1 cellular context compared by ENCODE assay signal in the genomic region with DNA sequence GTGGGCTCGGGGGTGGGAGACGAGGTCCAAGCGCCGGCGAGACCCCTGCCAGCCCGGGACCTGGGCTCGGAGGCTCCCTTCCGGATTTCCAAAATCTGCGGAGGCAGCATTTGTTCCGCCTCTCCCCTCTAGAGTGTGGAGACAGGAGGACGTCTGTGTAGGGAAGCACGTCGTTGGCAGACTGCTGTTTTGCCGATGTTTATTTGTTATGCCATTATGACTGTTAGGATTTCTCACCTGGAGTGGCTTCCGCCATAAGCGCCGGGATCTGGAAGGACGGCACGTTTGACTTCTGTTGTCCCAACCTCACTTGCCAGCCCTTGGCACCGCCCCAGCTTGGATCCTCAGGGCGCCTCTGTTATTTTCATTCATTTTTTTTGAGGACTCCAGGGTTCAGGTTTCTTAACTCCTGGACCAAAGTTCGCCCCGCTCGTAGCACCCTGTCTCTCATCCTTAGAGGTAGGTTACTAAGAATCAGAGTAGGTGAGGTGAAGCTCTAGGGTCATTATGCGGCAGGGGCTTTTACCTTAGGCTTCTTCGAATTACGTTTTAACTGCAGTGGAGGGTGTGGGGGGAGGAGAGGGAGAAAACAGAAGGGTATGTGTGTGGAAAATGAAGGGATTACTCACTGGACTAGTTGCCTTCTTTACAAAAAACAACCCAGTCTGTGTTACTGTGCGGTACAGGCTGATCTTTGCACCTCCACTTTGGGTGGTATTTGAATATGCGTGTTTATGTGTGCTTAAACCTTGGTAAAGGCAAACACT.
TF ChIP-seq lines count a peak whose summit lies in the region.

No MANE protein-coding gene starts in this region.

TF ChIP-seq in HepG2, 621 proteins besides CTCF, POLR2A, EP300 and RAD21 (continued from another document and continues in another):
- TF ChIP-seq, protein P1, sequence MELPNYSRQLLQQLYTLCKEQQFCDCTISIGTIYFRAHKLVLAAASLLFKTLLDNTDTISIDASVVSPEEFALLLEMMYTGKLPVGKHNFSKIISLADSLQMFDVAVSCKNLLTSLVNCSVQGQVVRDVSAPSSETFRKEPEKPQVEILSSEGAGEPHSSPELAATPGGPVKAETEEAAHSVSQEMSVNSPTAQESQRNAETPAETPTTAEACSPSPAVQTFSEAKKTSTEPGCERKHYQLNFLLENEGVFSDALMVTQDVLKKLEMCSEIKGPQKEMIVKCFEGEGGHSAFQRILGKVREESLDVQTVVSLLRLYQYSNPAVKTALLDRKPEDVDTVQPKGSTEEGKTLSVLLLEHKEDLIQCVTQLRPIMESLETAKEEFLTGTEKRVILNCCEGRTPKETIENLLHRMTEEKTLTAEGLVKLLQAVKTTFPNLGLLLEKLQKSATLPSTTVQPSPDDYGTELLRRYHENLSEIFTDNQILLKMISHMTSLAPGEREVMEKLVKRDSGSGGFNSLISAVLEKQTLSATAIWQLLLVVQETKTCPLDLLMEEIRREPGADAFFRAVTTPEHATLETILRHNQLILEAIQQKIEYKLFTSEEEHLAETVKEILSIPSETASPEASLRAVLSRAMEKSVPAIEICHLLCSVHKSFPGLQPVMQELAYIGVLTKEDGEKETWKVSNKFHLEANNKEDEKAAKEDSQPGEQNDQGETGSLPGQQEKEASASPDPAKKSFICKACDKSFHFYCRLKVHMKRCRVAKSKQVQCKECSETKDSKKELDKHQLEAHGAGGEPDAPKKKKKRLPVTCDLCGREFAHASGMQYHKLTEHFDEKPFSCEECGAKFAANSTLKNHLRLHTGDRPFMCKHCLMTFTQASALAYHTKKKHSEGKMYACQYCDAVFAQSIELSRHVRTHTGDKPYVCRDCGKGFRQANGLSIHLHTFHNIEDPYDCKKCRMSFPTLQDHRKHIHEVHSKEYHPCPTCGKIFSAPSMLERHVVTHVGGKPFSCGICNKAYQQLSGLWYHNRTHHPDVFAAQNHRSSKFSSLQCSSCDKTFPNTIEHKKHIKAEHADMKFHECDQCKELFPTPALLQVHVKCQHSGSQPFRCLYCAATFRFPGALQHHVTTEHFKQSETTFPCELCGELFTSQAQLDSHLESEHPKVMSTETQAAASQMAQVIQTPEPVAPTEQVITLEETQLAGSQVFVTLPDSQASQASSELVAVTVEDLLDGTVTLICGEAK (IDR thresholded peaks at IDR 0.05): no peak
- TF ChIP-seq, protein P1 (CRISPR knock-in tag; IDR thresholded peaks at IDR 0.05): no peak
- TF ChIP-seq, protein P2, sequence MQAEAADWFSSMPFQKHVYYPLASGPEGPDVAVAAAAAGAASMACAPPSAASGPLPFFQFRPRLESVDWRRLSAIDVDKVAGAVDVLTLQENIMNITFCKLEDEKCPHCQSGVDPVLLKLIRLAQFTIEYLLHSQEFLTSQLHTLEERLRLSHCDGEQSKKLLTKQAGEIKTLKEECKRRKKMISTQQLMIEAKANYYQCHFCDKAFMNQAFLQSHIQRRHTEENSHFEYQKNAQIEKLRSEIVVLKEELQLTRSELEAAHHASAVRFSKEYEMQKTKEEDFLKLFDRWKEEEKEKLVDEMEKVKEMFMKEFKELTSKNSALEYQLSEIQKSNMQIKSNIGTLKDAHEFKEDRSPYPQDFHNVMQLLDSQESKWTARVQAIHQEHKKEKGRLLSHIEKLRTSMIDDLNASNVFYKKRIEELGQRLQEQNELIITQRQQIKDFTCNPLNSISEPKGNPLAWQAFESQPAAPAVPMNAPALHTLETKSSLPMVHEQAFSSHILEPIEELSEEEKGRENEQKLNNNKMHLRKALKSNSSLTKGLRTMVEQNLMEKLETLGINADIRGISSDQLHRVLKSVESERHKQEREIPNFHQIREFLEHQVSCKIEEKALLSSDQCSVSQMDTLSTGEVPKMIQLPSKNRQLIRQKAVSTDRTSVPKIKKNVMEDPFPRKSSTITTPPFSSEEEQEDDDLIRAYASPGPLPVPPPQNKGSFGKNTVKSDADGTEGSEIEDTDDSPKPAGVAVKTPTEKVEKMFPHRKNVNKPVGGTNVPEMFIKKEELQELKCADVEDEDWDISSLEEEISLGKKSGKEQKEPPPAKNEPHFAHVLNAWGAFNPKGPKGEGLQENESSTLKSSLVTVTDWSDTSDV (CRISPR knock-in tag; IDR thresholded peaks at IDR 0.05): no peak
- TF ChIP-seq ZNF737 (CRISPR knock-in tag; IDR thresholded peaks at IDR 0.05; ENCODE audit: borderline replicate concordance) (no peak), ZNF562 (CRISPR knock-in tag; IDR thresholded peaks at IDR 0.05; ENCODE audit: borderline replicate concordance) (no peak), SPEN (CRISPR knock-in tag; IDR thresholded peaks at IDR 0.05; ENCODE audit: low read depth) (no peak), WIZ (CRISPR knock-in tag; IDR thresholded peaks at IDR 0.05) (no peak), ARID2 (CRISPR knock-in tag; IDR thresholded peaks at IDR 0.05; ENCODE audit: borderline replicate concordance) (no peak), CENPT (CRISPR knock-in tag; IDR thresholded peaks at IDR 0.05; ENCODE audit: low read depth) (no peak), ZNF138 (CRISPR knock-in tag; IDR thresholded peaks at IDR 0.05; ENCODE audit: low read depth) (no peak), FOSL1 (CRISPR knock-in tag; IDR thresholded peaks at IDR 0.05; ENCODE audit: borderline replicate concordance) (no peak), ZNF674 (CRISPR knock-in tag; IDR thresholded peaks at IDR 0.05; ENCODE audit: low read depth) (no peak), ZNF367 (CRISPR knock-in tag; IDR thresholded peaks at IDR 0.05; ENCODE audit: borderline replicate concordance) (no peak), PHB2 (IDR thresholded peaks at IDR 0.05; ENCODE audit: partially characterized antibody) (no peak), ZNF331 (CRISPR knock-in tag; IDR thresholded peaks at IDR 0.05) (no peak), MTF2 (CRISPR knock-in tag; IDR thresholded peaks at IDR 0.05; ENCODE audit: borderline replicate concordance) (no peak), ZNF839 (CRISPR knock-in tag; IDR thresholded peaks at IDR 0.05; ENCODE audit: borderline replicate concordance) (no peak), ZNF773 (CRISPR knock-in tag; IDR thresholded peaks at IDR 0.05; ENCODE audit: borderline replicate concordance) (no peak), SSRP1 (CRISPR knock-in tag; IDR thresholded peaks at IDR 0.05) (no peak), ZBTB1 (CRISPR knock-in tag; IDR thresholded peaks at IDR 0.05; ENCODE audit: borderline replicate concordance) (no peak), ZNF207 (IDR thresholded peaks at IDR 0.05; ENCODE audit: borderline replicate concordance) (no peak), ZNF382 (CRISPR knock-in tag; IDR thresholded peaks at IDR 0.05; ENCODE audit: borderline replicate concordance) (no peak), ZNF441 (CRISPR knock-in tag; IDR thresholded peaks at IDR 0.05; ENCODE audit: borderline replicate concordance) (no peak), ZKSCAN8 (CRISPR knock-in tag; IDR thresholded peaks at IDR 0.05; ENCODE audit: borderline replicate concordance) (no peak), ZNF841 (CRISPR knock-in tag; IDR thresholded peaks at IDR 0.05; ENCODE audit: borderline replicate concordance) (no peak), SMAD9 (CRISPR knock-in tag; IDR thresholded peaks at IDR 0.05) (no peak), LCORL (IDR thresholded peaks at IDR 0.05) (peak; percentile 65; the same call in 1 of the 2 replicates), LCORL (CRISPR knock-in tag; IDR thresholded peaks at IDR 0.05) (no peak), ELF4 (CRISPR knock-in tag; IDR thresholded peaks at IDR 0.05; ENCODE audit: borderline replicate concordance) (no peak), KAT2B (IDR thresholded peaks at IDR 0.05; ENCODE audit: borderline replicate concordance, low read depth, low read length) (no peak), TP53 (CRISPR knock-in tag; conservative IDR thresholded peaks at IDR 0.05) (no peak), CENPX (CRISPR knock-in tag; IDR thresholded peaks at IDR 0.05) (no peak), ZNF556 (CRISPR knock-in tag; IDR thresholded peaks at IDR 0.05; ENCODE audit: borderline replicate concordance) (0 out of 2 replicates have a peak, but pooled peaks have one; percentile 10), MED1 (CRISPR knock-in tag; IDR thresholded peaks at IDR 0.05) (peak; percentile 18), ZNF24 (IDR thresholded peaks at IDR 0.05) (no peak), ZNF547 (CRISPR knock-in tag; IDR thresholded peaks at IDR 0.05) (no peak)
- TF ChIP-seq, protein P3, sequence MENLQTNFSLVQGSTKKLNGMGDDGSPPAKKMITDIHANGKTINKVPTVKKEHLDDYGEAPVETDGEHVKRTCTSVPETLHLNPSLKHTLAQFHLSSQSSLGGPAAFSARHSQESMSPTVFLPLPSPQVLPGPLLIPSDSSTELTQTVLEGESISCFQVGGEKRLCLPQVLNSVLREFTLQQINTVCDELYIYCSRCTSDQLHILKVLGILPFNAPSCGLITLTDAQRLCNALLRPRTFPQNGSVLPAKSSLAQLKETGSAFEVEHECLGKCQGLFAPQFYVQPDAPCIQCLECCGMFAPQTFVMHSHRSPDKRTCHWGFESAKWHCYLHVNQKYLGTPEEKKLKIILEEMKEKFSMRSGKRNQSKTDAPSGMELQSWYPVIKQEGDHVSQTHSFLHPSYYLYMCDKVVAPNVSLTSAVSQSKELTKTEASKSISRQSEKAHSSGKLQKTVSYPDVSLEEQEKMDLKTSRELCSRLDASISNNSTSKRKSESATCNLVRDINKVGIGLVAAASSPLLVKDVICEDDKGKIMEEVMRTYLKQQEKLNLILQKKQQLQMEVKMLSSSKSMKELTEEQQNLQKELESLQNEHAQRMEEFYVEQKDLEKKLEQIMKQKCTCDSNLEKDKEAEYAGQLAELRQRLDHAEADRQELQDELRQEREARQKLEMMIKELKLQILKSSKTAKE (CRISPR knock-in tag; IDR thresholded peaks at IDR 0.05; ENCODE audit: borderline replicate concordance): peak; percentile 37; the same call in 1 of the 2 replicates
- TF ChIP-seq, protein P4, sequence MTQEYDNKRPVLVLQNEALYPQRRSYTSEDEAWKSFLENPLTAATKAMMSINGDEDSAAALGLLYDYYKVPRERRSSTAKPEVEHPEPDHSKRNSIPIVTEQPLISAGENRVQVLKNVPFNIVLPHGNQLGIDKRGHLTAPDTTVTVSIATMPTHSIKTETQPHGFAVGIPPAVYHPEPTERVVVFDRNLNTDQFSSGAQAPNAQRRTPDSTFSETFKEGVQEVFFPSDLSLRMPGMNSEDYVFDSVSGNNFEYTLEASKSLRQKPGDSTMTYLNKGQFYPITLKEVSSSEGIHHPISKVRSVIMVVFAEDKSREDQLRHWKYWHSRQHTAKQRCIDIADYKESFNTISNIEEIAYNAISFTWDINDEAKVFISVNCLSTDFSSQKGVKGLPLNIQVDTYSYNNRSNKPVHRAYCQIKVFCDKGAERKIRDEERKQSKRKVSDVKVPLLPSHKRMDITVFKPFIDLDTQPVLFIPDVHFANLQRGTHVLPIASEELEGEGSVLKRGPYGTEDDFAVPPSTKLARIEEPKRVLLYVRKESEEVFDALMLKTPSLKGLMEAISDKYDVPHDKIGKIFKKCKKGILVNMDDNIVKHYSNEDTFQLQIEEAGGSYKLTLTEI (CRISPR knock-in tag; conservative IDR thresholded peaks at IDR 0.05): no peak
- TF ChIP-seq, protein P5, sequence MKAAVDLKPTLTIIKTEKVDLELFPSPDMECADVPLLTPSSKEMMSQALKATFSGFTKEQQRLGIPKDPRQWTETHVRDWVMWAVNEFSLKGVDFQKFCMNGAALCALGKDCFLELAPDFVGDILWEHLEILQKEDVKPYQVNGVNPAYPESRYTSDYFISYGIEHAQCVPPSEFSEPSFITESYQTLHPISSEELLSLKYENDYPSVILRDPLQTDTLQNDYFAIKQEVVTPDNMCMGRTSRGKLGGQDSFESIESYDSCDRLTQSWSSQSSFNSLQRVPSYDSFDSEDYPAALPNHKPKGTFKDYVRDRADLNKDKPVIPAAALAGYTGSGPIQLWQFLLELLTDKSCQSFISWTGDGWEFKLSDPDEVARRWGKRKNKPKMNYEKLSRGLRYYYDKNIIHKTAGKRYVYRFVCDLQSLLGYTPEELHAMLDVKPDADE (CRISPR knock-in tag; IDR thresholded peaks at IDR 0.05): no peak
- TF ChIP-seq, protein P6, sequence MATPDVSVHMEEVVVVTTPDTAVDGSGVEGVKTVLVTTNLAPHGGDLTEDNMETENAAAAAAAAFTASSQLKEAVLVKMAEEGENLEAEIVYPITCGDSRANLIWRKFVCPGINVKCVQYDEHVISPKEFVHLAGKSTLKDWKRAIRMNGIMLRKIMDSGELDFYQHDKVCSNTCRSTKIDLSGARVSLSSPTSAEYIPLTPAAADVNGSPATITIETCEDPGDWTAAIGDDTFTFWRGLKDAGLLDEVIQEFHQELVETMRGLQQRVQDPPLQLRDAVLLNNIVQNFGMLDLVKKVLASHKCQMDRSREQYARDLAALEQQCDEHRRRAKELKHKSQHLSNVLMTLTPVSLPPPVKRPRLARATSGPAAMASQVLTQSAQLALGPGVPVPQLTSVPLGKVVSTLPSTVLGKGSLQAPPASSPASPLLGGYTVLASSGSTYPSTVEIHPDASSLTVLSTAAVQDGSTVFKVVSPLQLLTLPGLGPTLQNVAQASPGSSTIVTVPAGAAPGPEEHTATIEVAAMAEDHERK (CRISPR knock-in tag; IDR thresholded peaks at IDR 0.05; ENCODE audit: low read depth): no peak
- TF ChIP-seq, protein P7, sequence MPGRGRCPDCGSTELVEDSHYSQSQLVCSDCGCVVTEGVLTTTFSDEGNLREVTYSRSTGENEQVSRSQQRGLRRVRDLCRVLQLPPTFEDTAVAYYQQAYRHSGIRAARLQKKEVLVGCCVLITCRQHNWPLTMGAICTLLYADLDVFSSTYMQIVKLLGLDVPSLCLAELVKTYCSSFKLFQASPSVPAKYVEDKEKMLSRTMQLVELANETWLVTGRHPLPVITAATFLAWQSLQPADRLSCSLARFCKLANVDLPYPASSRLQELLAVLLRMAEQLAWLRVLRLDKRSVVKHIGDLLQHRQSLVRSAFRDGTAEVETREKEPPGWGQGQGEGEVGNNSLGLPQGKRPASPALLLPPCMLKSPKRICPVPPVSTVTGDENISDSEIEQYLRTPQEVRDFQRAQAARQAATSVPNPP (CRISPR knock-in tag; IDR thresholded peaks at IDR 0.05): no peak
